Comparison of ENCODE assay signal across 8 cellular contexts in genomic region chr9:20618361-20618799, GRCh38. TPM values are rescaled to one million over a fixed set of nuclear protein-coding genes. Genes with fewer than 3 reads are reported as not detected.
DNase-seq lines count a peak whose midpoint lies in the region; ATAC-seq and TF ChIP-seq lines count a peak whose summit lies in the region.

No MANE protein-coding gene starts in this region.

- no peak overlapping the region for H3K23ac ChIP-seq in H9 (ENCODE audit: insufficient read length, low read depth, low read length)

- no peak overlapping the region for H2BK12ac ChIP-seq in H9 (ENCODE audit: insufficient read length, low read depth, low read length)

- H2BK120ac ChIP-seq in H9 (ENCODE audit: low read depth, low read length, poor library complexity, severe bottlenecking) = no peak overlapping the region

- H3K27me3 ChIP-seq in H9 (ENCODE audit: insufficient read depth, low read length) = peaks cover 20% of the 10 kb centered on the region

- H3K36me3 Mint-ChIP-seq in H9 (ENCODE audit: insufficient read depth in 1 of 3, low read depth in 3 of 3) = no peaks in the 10 kb centered on the region

- no peak overlapping the region for H3K27ac ChIP-seq in H9 (ENCODE audit: insufficient read length, low read depth, low read length)

- no peak overlapping the region for H2BK5ac ChIP-seq in H9 (ENCODE audit: insufficient read length, low read length)

- no peak overlapping the region for H3K14ac ChIP-seq in H9 (ENCODE audit: insufficient read depth, low read length)

- H4K8ac ChIP-seq in H9 (replicated peaks; ENCODE audit: insufficient read length, low read depth, low read length) = no peak overlapping the region

- no peak overlapping the region for H2BK15ac ChIP-seq in H9 (ENCODE audit: low read depth, low read length)

- no peak overlapping the region for H3K4me2 ChIP-seq in H9 (ENCODE audit: insufficient read depth, insufficient read length, low read length)

- peak; percentile 65 for DNase-seq in DMS 273 (lab: John Stamatoyannopoulos, UW; ENCODE audit: unreplicated experiment)
- DNase-seq in DMS 273 treated with DMSO at 0.1 percent for 48 hours (lab: John Stamatoyannopoulos, UW) = no peak
- peak; percentile 35 for DNase-seq in NCI-H2107 treated with DMSO at 0.1 percent for 48 hours (lab: John Stamatoyannopoulos, UW; ENCODE audit: unreplicated experiment)
- peak; percentile 2 for DNase-seq in central memory CD4-positive, alpha-beta T cell
- peak; percentile 50 for DNase-seq in non-pigmented ciliary epithelial cell (ENCODE audit: low read depth)
- no peak for DNase-seq in H9

- no peak overlapping the region for H2BK20ac ChIP-seq in H9 (ENCODE audit: low read depth, low read length, poor library complexity, severe bottlenecking)

- H3K27me3 Mint-ChIP-seq in H9 (ENCODE audit: low read depth) = peaks cover 58% of the 10 kb centered on the region

- no peaks in the 10 kb centered on the region for H3K79me2 ChIP-seq in H9 (ENCODE audit: insufficient read depth, low read length)

- H3K4me1 ChIP-seq in H9 (ENCODE audit: insufficient read depth, low read length) = peaks cover 3% of the 10 kb centered on the region; the same call in 1 of the 2 replicates

- no peaks in the 10 kb centered on the region for H3K79me1 ChIP-seq in H9 (ENCODE audit: insufficient read depth, low read depth, low read length, poor library complexity, severe bottlenecking)

- H3K18ac ChIP-seq in H9 (ENCODE audit: insufficient read length, low read depth, low read length) = no peak overlapping the region

- H3K4me3 Mint-ChIP-seq in H9 = no peak overlapping the region

- no peak overlapping the region for H3K27ac Mint-ChIP-seq in H9

- no peaks in the 10 kb centered on the region for H3K9me3 Mint-ChIP-seq in H9

- no peaks in the 10 kb centered on the region for H4K20me1 ChIP-seq in H9 (ENCODE audit: control insufficient read depth, insufficient read depth, insufficient read length)

- H3K9ac ChIP-seq in H9 (ENCODE audit: extremely low read depth, insufficient read length, low read length) = no peak overlapping the region

- TF ChIP-seq CTCF in H9 (conservative IDR thresholded peaks at IDR 0.05) = no peak

- H4K91ac ChIP-seq in H9 (ENCODE audit: insufficient read length, low read depth, low read length) = no peak overlapping the region

- H2AFZ ChIP-seq in H9 (ENCODE audit: low read length) = no peak overlapping the region

- H3K9me3 ChIP-seq in H9 (ENCODE audit: control insufficient read depth, low read depth, low read length) = no peaks in the 10 kb centered on the region

- peaks cover 18% of the 10 kb centered on the region for H3K23me2 ChIP-seq in H9 (ENCODE audit: insufficient read length, low read depth, low read length, poor library complexity, severe bottlenecking)

- H4K5ac ChIP-seq in H9 (ENCODE audit: insufficient read length, low read depth, low read length) = no peak overlapping the region

- H3T11ph ChIP-seq in H9 (ENCODE audit: low read length) = no peak overlapping the region

- ATAC-seq in HG03175 (IDR thresholded peaks at IDR 0.05; ENCODE audit: unreplicated experiment) = no peak
- no peak for ATAC-seq in activated CD4-positive, CD25-positive, alpha-beta regulatory T cell treated with anti-CD3 and anti-CD28 coated beads, Interleukin-2, amount 50 U/mL, for 24 hours

- no peak overlapping the region for H2AK5ac ChIP-seq in H9 (ENCODE audit: insufficient read length, low read length)

- H3K4ac ChIP-seq in H9 (ENCODE audit: low read depth, low read length) = no peak overlapping the region

- peaks cover 12 to 22% of the 10 kb centered on the region in 2 experiments for H3K4me1 Mint-ChIP-seq in H9

- no peak overlapping the region for H3K56ac ChIP-seq in H9 (ENCODE audit: insufficient read length, low read depth, low read length)

- WGBS in H9 (ENCODE audit: extremely low coverage, insufficient read length, low lambda C conversion rate) = no CpG with 5 or more reads among the region's 2 CpGs

RNA-seq across cellular contexts. Expression of gene MLLT3, which starts 3.9 kb away (rescaled TPM):
- total RNA-seq in H9 (2021) = 3.7 and 3.9 TPM in 2 replicates

Comparison
In these comparisons a context has a peak if more than half of its experiments do, and no peak if none do; other contexts are left out.
1. DNase-seq: peak in DMS 273 (single experiment), NCI-H2107 treated with DMSO at 0.1 percent for 48 hours (single experiment), central memory CD4-positive, alpha-beta T cell (single experiment) and non-pigmented ciliary epithelial cell (single experiment); none in DMS 273 treated with DMSO at 0.1 percent for 48 hours (single experiment) and H9 (single experiment).